ENCODE assay signal across 14 cellular contexts in the genomic region with DNA sequence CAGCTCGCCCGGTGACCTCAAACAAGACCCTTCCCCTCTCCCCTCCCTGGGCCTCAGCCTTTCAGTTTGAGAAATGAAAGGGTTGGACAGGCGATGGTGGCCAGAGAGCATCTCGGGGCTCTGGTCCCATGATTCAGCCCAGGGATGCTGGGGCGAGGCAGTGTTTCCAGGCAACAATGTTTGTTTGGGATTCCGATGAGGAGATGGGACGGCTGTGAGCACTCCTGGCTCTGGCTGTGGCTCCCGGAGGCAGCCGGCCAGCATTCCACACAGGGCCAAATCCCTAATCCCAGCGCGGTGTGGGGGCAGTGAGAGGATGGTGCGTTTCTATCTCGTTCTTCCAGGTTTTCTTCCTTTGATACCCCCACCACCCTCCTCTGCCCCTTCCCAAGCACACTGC.
DNase-seq lines count a peak whose midpoint lies in the region; ATAC-seq, FAIRE-seq and TF ChIP-seq lines count a peak whose summit lies in the region.
"Had no signal": no experiment of that assay in that cellular context is flagged by ENCODE, and none has a peak within 500 bp of the region (broad histone marks: within the 10 kb centered on the region; RNA-seq: fewer than 3 reads in every experiment).

No MANE protein-coding gene starts in this region.

- POLR2A ChIA-PET in activated CD4-positive, alpha-beta memory T cell treated with anti-CD3 and anti-CD28 coated beads for 36 hours (lab: Charles Lee), result no interaction called here

- no peak overlapping the region for H3K27ac ChIP-seq in pancreas
- H3K27ac ChIP-seq: thoracic aorta had no signal

- TF ChIP-seq CTCF in foreskin fibroblast (IDR thresholded peaks at IDR 0.05; ENCODE audit: low read depth, low read length) (no peak), pancreas (IDR thresholded peaks at IDR 0.05) (no peak)

- CTCF ChIA-PET in activated CD4-positive, alpha-beta memory T cell treated with anti-CD3 and anti-CD28 coated beads for 36 hours (lab: Charles Lee), result no interaction called here

- intact Hi-C loops in pancreas (cut with DNase I), result no loop called here
- intact Hi-C loops in activated CD4-positive, alpha-beta memory T cell treated with anti-CD3 and anti-CD28 coated beads for 36 hours (cut with micrococcal nuclease), result no loop called here

- H3K27me3 ChIP-seq in pancreas, result peaks cover 0 to 11% (median 0%) of the 10 kb centered on the region in 4 donors

- no peaks in the 10 kb centered on the region for H3K9me3 Mint-ChIP-seq in activated CD4-positive, alpha-beta memory T cell treated with anti-CD3 and anti-CD28 coated beads for 36 hours
- H3K9me3 Mint-ChIP-seq: T-cell had no signal

- DNase-seq in AG08395 (ENCODE audit: low spot score) (peak; percentile 91), RPMI7951 (ENCODE audit: low read depth) (peak; percentile 53), foreskin fibroblast (peak; percentile 10 to 32), pancreas (peak in 1 of 6 donors; percentile 16), NCI-H1930 (lab: John Stamatoyannopoulos, UW) (no peak), T-helper 2 cell (no peak)
- no peak for DNase-seq in activated CD4-positive, alpha-beta memory T cell treated with anti-CD3 and anti-CD28 coated beads for 36 hours
- DNase-seq: anterior cingulate cortex, naive B cell, NCI-H510A, T-cell had no signal

- H3K4me1 ChIP-seq in pancreas, result no peaks in the 10 kb centered on the region

- H3K4me3 ChIP-seq in foreskin fibroblast (ENCODE audit: low read depth in 1 of 2, low read length in 2 of 2), result no peak overlapping the region
- no peak overlapping the region for H3K4me3 ChIP-seq in pancreas
- H3K4me3 ChIP-seq: thoracic aorta had no signal

- WGBS in pancreas, 2 donors, result 36 to 40% methylated on average over 13 of the region's 13 CpGs

- H3K4me3 Mint-ChIP-seq in activated CD4-positive, alpha-beta memory T cell treated with anti-CD3 and anti-CD28 coated beads for 36 hours, result no peak overlapping the region
- H3K4me3 Mint-ChIP-seq: naive B cell, T-cell had no signal

- H3K4me1 Mint-ChIP-seq in activated CD4-positive, alpha-beta memory T cell treated with anti-CD3 and anti-CD28 coated beads for 36 hours (ENCODE audit: low read depth), result no peaks in the 10 kb centered on the region

- H3K9me3 ChIP-seq in pancreas, result no peaks in the 10 kb centered on the region
- H3K9me3 ChIP-seq: thoracic aorta had no signal

- no peaks in the 10 kb centered on the region for H3K36me3 ChIP-seq in pancreas
- H3K36me3 ChIP-seq: thoracic aorta had no signal

- H3K27me3 Mint-ChIP-seq in activated CD4-positive, alpha-beta memory T cell treated with anti-CD3 and anti-CD28 coated beads for 36 hours, result peaks cover 55% of the 10 kb centered on the region

- no peak for FAIRE-seq in pancreas (lab: Jason Lieb, UNC)
- FAIRE-seq: frontal cortex had no signal

- peak in 3 of 4 donors; percentile 38 to 44 (median 41) for ATAC-seq in pancreas
- no peak for ATAC-seq in HG03175 (IDR thresholded peaks at IDR 0.05; ENCODE audit: unreplicated experiment)
- ATAC-seq: T-cell had no signal

- H3K27ac Mint-ChIP-seq in activated CD4-positive, alpha-beta memory T cell treated with anti-CD3 and anti-CD28 coated beads for 36 hours, result no peak overlapping the region
- H3K27ac Mint-ChIP-seq: naive B cell, T-cell had no signal

- no peaks in the 10 kb centered on the region for H3K36me3 Mint-ChIP-seq in activated CD4-positive, alpha-beta memory T cell treated with anti-CD3 and anti-CD28 coated beads for 36 hours
- H3K36me3 Mint-ChIP-seq: naive B cell, T-cell had no signal

Comparison
In these comparisons a context has a peak if more than half of its experiments do, and no peak if none do; other contexts are left out.
1. DNase-seq: peak in AG08395 (single experiment), RPMI7951 (single experiment) and foreskin fibroblast (2 of 2); none in NCI-H1930 (0 of 2), activated CD4-positive, alpha-beta memory T cell treated with anti-CD3 and anti-CD28 coated beads for 36 hours (single experiment) and T-helper 2 cell (0 of 5).